In the genomic region with DNA sequence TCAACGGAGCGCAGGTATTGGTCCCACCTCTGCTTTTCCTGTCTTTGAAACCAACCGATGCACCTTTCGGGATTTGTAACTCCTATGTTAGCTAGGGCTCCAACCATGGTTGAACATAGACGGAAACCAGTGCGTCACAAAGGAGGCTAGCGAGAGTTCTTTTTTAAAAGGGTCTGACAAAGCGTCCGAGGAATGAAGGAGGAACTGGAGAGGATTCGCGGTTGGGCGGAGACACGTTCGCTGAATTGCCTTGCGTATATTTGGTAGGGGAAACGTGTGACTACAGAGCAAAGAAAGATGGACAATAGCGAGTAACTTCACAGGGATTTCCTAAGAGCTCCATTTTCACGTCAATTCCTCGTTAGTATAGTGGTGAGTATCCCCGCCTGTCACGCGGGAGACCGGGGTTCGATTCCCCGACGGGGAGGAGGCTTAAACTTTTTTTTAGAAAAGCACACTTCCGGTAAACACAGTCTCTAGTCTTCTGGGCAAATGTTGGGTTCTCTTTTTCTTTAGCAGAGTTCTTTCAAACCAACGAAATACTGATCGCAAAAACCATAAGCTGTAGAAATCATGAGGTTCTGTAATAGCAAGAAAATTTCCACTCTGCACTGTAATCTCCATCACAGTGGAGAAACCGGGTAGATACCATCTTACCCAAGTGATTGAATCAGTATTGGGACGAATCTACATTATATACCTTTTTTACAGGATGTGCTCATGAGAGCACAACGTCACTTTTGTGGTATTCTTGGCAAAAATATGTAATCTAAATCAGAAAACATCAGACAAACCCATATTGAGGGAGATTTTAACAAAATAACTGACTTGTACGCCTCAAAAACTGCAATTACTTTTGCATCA, we compare ENCODE assay signal across 1 cellular context.
TF ChIP-seq lines count a peak whose summit lies in the region.

No MANE protein-coding gene starts in this region.

TF ChIP-seq in SK-N-SH, 30 proteins besides CTCF, POLR2A, EP300 and RAD21 (continued from another document):
- TF ChIP-seq IRF3 (IDR thresholded peaks at IDR 0.05; ENCODE audit: low read depth, low read length) = 0 out of 2 replicates have a peak, but pooled peaks have one; percentile 15
- TF ChIP-seq NFIC (IDR thresholded peaks at IDR 0.05; ENCODE audit: borderline replicate concordance) = no peak
- TF ChIP-seq GABPA (IDR thresholded peaks at IDR 0.05; ENCODE audit: low read depth) = peak; percentile 45
- TF ChIP-seq, protein P1, sequence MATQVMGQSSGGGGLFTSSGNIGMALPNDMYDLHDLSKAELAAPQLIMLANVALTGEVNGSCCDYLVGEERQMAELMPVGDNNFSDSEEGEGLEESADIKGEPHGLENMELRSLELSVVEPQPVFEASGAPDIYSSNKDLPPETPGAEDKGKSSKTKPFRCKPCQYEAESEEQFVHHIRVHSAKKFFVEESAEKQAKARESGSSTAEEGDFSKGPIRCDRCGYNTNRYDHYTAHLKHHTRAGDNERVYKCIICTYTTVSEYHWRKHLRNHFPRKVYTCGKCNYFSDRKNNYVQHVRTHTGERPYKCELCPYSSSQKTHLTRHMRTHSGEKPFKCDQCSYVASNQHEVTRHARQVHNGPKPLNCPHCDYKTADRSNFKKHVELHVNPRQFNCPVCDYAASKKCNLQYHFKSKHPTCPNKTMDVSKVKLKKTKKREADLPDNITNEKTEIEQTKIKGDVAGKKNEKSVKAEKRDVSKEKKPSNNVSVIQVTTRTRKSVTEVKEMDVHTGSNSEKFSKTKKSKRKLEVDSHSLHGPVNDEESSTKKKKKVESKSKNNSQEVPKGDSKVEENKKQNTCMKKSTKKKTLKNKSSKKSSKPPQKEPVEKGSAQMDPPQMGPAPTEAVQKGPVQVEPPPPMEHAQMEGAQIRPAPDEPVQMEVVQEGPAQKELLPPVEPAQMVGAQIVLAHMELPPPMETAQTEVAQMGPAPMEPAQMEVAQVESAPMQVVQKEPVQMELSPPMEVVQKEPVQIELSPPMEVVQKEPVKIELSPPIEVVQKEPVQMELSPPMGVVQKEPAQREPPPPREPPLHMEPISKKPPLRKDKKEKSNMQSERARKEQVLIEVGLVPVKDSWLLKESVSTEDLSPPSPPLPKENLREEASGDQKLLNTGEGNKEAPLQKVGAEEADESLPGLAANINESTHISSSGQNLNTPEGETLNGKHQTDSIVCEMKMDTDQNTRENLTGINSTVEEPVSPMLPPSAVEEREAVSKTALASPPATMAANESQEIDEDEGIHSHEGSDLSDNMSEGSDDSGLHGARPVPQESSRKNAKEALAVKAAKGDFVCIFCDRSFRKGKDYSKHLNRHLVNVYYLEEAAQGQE (IDR thresholded peaks at IDR 0.05; ENCODE audit: low read depth, low read length) = 0 out of 2 replicates have a peak, but pooled peaks have one; percentile 22
- no peak for TF ChIP-seq POLR2AphosphoS5 (IDR thresholded peaks at IDR 0.05; ENCODE audit: low read depth, low read length)
- TF ChIP-seq RFX5 (IDR thresholded peaks at IDR 0.05; ENCODE audit: low read length) = no peak
- TF ChIP-seq FOSL2 (IDR thresholded peaks at IDR 0.05; ENCODE audit: borderline replicate concordance, low read depth) = peak; percentile 49; the same call in 1 of the 2 replicates
- peak; percentile 73 for TF ChIP-seq TEAD4 (IDR thresholded peaks at IDR 0.05; ENCODE audit: borderline replicate concordance, insufficient read depth)
- no peak for TF ChIP-seq MAX (IDR thresholded peaks at IDR 0.05; ENCODE audit: low read depth)
- peak; percentile 52 for TF ChIP-seq CHD2 (IDR thresholded peaks at IDR 0.05; ENCODE audit: low read length, partially characterized antibody)
- no peak for TF ChIP-seq NRF1 (IDR thresholded peaks at IDR 0.05; ENCODE audit: low read depth, low read length)
- TF ChIP-seq RXRA (IDR thresholded peaks at IDR 0.05; ENCODE audit: borderline replicate concordance, low read depth) = no peak
- peak; percentile 7; the same call in 1 of the 2 replicates for TF ChIP-seq TAF1 (IDR thresholded peaks at IDR 0.05; ENCODE audit: borderline replicate concordance, low read depth, low read length)
- no peak; the same call in 1 of the 2 replicates for TF ChIP-seq GATA2 (CRISPR knock-in tag; IDR thresholded peaks at IDR 0.05)
- TF ChIP-seq FOXJ3 (CRISPR knock-in tag; IDR thresholded peaks at IDR 0.05) = no peak
- TF ChIP-seq, protein P2, sequence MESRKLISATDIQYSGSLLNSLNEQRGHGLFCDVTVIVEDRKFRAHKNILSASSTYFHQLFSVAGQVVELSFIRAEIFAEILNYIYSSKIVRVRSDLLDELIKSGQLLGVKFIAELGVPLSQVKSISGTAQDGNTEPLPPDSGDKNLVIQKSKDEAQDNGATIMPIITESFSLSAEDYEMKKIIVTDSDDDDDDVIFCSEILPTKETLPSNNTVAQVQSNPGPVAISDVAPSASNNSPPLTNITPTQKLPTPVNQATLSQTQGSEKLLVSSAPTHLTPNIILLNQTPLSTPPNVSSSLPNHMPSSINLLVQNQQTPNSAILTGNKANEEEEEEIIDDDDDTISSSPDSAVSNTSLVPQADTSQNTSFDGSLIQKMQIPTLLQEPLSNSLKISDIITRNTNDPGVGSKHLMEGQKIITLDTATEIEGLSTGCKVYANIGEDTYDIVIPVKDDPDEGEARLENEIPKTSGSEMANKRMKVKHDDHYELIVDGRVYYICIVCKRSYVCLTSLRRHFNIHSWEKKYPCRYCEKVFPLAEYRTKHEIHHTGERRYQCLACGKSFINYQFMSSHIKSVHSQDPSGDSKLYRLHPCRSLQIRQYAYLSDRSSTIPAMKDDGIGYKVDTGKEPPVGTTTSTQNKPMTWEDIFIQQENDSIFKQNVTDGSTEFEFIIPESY (IDR thresholded peaks at IDR 0.05; ENCODE audit: borderline replicate concordance, low read depth) = no peak
- TF ChIP-seq JUND (IDR thresholded peaks at IDR 0.05) = 0 out of 2 replicates have a peak, but pooled peaks have one; percentile 9
- no peak for TF ChIP-seq TCF12 (IDR thresholded peaks at IDR 0.05)
- TF ChIP-seq MXI1 (IDR thresholded peaks at IDR 0.05; ENCODE audit: low read depth, low read length) = 0 out of 2 replicates have a peak, but pooled peaks have one; percentile 45
- peak; percentile 56; the same call in 1 of the 2 replicates for TF ChIP-seq ELF1 (IDR thresholded peaks at IDR 0.05)
- no peak for TF ChIP-seq FOXM1 (IDR thresholded peaks at IDR 0.05; ENCODE audit: low read depth)
- no peak for TF ChIP-seq SMC3 (IDR thresholded peaks at IDR 0.05; ENCODE audit: low read depth, low read length)
- peak; percentile 58; the same call in 1 of the 2 replicates for TF ChIP-seq YY1 (IDR thresholded peaks at IDR 0.05; ENCODE audit: low read depth)
- peak; percentile 79; the same call in 1 of the 2 replicates for TF ChIP-seq SIN3A (IDR thresholded peaks at IDR 0.05; ENCODE audit: borderline replicate concordance, low read depth, low read length)
- no peak for TF ChIP-seq EZH2phosphoT487 (IDR thresholded peaks at IDR 0.05; ENCODE audit: borderline replicate concordance, low read depth)
- peak; percentile 84 for TF ChIP-seq RCOR1 (IDR thresholded peaks at IDR 0.05; ENCODE audit: low read length)
- TF ChIP-seq, protein P3, sequence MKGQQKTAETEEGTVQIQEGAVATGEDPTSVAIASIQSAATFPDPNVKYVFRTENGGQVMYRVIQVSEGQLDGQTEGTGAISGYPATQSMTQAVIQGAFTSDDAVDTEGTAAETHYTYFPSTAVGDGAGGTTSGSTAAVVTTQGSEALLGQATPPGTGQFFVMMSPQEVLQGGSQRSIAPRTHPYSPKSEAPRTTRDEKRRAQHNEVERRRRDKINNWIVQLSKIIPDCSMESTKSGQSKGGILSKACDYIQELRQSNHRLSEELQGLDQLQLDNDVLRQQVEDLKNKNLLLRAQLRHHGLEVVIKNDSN (IDR thresholded peaks at IDR 0.05; ENCODE audit: borderline replicate concordance, low read depth) = no peak
- TF ChIP-seq, protein P4, sequence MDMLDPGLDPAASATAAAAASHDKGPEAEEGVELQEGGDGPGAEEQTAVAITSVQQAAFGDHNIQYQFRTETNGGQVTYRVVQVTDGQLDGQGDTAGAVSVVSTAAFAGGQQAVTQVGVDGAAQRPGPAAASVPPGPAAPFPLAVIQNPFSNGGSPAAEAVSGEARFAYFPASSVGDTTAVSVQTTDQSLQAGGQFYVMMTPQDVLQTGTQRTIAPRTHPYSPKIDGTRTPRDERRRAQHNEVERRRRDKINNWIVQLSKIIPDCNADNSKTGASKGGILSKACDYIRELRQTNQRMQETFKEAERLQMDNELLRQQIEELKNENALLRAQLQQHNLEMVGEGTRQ (IDR thresholded peaks at IDR 0.05; ENCODE audit: borderline replicate concordance, low read depth, low read length) = no peak
